Comparison of ENCODE assay signal across 16 cellular contexts in genomic region chr4:39341075-39341725, GRCh38. TPM values are rescaled to one million over a fixed set of nuclear protein-coding genes. Genes with fewer than 3 reads are reported as not detected.
DNase-seq lines count a peak whose midpoint lies in the region; ATAC-seq and TF ChIP-seq lines count a peak whose summit lies in the region.
"Had no signal": no experiment of that assay in that cellular context is flagged by ENCODE, and none has a peak within 500 bp of the region (broad histone marks: within the 10 kb centered on the region; RNA-seq: fewer than 3 reads in every experiment).

No MANE protein-coding gene starts in this region.

- no peak overlapping the region for H3K4me3 ChIP-seq in upper lobe of right lung
- H3K4me3 ChIP-seq: gastrocnemius medialis, ovary, uterus had no signal

- peak; percentile 20 for ATAC-seq in Right ventricle myocardium superior (ENCODE audit: poor library complexity)
- ATAC-seq in left cardiac atrium: no peak
- ATAC-seq in left lobe of liver: peak; percentile 89
- peak; percentile 96 for ATAC-seq in upper lobe of right lung
- ATAC-seq: gastrocnemius medialis had no signal

- TF ChIP-seq CTCF in upper lobe of right lung (IDR thresholded peaks at IDR 0.05): no peak

- intact Hi-C loops in Right ventricle myocardium superior (cut with DNase I) (no loop called here), left cardiac atrium (cut with DNase I) (no loop called here), upper lobe of right lung (cut with DNase I) (no loop called here)

- peak overlapping the region; percentile 3 for H3K27ac ChIP-seq in upper lobe of right lung
- H3K27ac ChIP-seq: gastrocnemius medialis, ovary, uterus had no signal

- DNase-seq in Right ventricle myocardium superior (no peak), left cardiac atrium (no peak), NCI-H774 (lab: John Stamatoyannopoulos, UW) (peak; percentile 81), left lobe of liver (ENCODE audit: low spot score) (peak; percentile 80), upper lobe of right lung (no peak), anterior cingulate cortex (lab: John Stamatoyannopoulos, UW) (no peak), hippocampal formation (lab: John Stamatoyannopoulos, UW) (no peak)
- no peak for DNase-seq in central memory CD4-positive, alpha-beta T cell
- DNase-seq: activated CD8-positive, alpha-beta memory T cell treated with anti-CD3 and anti-CD28 coated beads, Interleukin-2, amount 50 U/mL, for 48 hours; AML-193; gastrocnemius medialis; immature natural killer cell; NCI-H446; ovary; stimulated activated naive CD4-positive, alpha-beta T cell treated with Interleukin-2 at 50 U/mL for 16 hours; uterus had no signal

- peaks cover 11% of the 10 kb centered on the region for H3K36me3 ChIP-seq in upper lobe of right lung
- H3K36me3 ChIP-seq: gastrocnemius medialis, ovary, uterus had no signal

- no peaks in the 10 kb centered on the region for H3K27me3 ChIP-seq in upper lobe of right lung
- H3K27me3 ChIP-seq: gastrocnemius medialis, ovary, uterus had no signal

- H3K4me1 ChIP-seq in upper lobe of right lung: peaks cover 5% of the 10 kb centered on the region
- H3K4me1 ChIP-seq: gastrocnemius medialis, uterus had no signal

- H3K9me3 ChIP-seq in upper lobe of right lung: no peaks in the 10 kb centered on the region
- H3K9me3 ChIP-seq: gastrocnemius medialis, ovary, uterus had no signal

RNA-seq across cellular contexts. Expression of gene RFC1, which starts 25.0 kb away (rescaled TPM):
- total RNA-seq in Right ventricle myocardium superior (22.6 TPM), left cardiac atrium (10 to 100 TPM; 25.8 to 26.3 TPM), left lobe of liver (16.1 TPM), upper lobe of right lung (55.5 TPM)

Comparison
In these comparisons a context has a peak if more than half of its experiments do, and no peak if none do; other contexts are left out.
1. ATAC-seq: peak in Right ventricle myocardium superior (single experiment), left lobe of liver (single experiment) and upper lobe of right lung (single experiment); none in left cardiac atrium (0 of 2).
2. DNase-seq: peak in NCI-H774 (single experiment) and left lobe of liver (single experiment); none in Right ventricle myocardium superior (single experiment), left cardiac atrium (single experiment), upper lobe of right lung (single experiment), central memory CD4-positive, alpha-beta T cell (single experiment), anterior cingulate cortex (0 of 58) and hippocampal formation (0 of 2).